ENCODE assay signal across 8 cellular contexts in the genomic region with DNA sequence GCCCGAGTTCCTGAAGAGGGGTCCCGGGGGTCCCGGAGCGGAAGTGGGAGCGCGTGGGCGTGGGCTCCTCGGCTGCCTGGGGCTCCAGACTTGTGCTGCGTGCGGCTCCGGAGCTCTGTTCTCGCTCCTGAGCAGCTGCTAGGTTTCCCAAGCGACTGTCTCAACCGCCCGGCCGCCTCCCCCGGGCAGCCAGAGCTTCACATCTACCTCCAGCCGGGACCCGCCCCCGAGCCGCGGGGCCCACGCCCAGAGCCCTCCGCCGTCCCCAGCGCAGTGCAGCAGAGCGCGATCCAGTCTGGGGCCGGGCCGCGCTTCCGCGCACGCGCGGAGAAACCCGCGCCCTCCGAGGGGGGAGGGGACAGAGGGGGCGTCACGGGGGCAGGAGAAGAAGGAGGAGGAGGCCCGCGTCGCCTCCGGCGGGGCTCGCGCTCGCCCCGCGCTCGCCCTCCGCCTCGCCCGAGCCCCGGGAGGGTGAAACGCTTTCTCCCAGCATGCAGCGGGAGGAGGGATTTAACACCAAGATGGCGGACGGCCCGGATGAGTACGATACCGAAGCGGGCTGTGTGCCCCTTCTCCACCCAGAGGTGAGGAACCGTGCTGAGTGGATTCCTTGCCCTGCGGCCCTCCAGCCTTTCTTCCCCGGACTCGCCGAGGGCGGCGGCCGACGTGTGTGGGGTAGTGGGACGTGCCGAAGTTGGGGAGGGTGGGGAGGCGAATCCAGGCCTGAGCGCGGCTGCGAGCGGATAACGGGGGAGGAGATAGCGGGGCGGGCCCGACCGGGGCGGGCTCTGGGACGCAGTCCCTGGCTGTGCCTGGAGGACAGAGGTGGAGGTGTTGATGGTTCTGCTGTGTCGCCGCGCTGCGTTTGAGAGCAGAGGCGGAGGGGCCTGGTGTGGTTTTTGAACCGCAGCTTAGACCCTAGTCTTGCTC. TPM values are rescaled to one million over a fixed set of nuclear protein-coding genes. Genes with fewer than 3 reads are reported as not detected.
DNase-seq lines count a peak whose midpoint lies in the region; ATAC-seq and TF ChIP-seq lines count a peak whose summit lies in the region.

TSS of gene ZDHHC17 (plus strand) at position 370 of the 930 bp plus-strand sequence. CDS start at position 492, 122 bp downstream.

- H3K4me1 ChIP-seq in Loucy (ENCODE audit: insufficient read depth, low read length, poor library complexity, severe bottlenecking) (peaks cover 38% of the 10 kb centered on the region), RWPE2 (ENCODE audit: insufficient read depth, poor library complexity, severe bottlenecking) (peaks cover 9% of the 10 kb centered on the region)

- H3K36me3 ChIP-seq in H7 (replicated peaks; ENCODE audit: control insufficient read depth, insufficient read depth, low read length) (no peaks in the 10 kb centered on the region), Loucy (ENCODE audit: insufficient read depth, low read length) (no peaks in the 10 kb centered on the region), RWPE2 (ENCODE audit: low read depth) (no peaks in the 10 kb centered on the region)

- H4K20me1 ChIP-seq in Loucy (ENCODE audit: insufficient read depth, low read length, poor library complexity, severe bottlenecking), result peaks cover 12% of the 10 kb centered on the region

- no peaks in the 10 kb centered on the region for H3K36me3 Mint-ChIP-seq in activated T-helper 2 cell treated with anti-CD3 and anti-CD28 coated beads, Interferon-gamma antibody, Interleukin-2, Interleukin-4, amounts not matched to agents 10 μg/mL and 5 μg/mL and 100 μg/mL, durations not matched to agents 14 hours and 24 hours and 36 hours (ENCODE audit: low read depth)
- no peaks in the 10 kb centered on the region for H3K36me3 Mint-ChIP-seq in natural killer cell

- peak within 1 kb of the TSS; percentile 98 for H3K4me3 Mint-ChIP-seq in activated T-helper 2 cell treated with anti-CD3 and anti-CD28 coated beads, Interferon-gamma antibody, Interleukin-2, Interleukin-4, amounts not matched to agents 10 μg/mL and 5 μg/mL and 100 μg/mL, durations not matched to agents 14 hours and 24 hours and 36 hours (ENCODE audit: low read depth)
- peak within 1 kb of the TSS; percentile 94 for H3K4me3 Mint-ChIP-seq in natural killer cell

- no peaks in the 10 kb centered on the region for H3K27me3 ChIP-seq in H7 (ENCODE audit: control insufficient read depth, insufficient read depth, low read length)
- H3K27me3 ChIP-seq in Loucy (ENCODE audit: insufficient read depth, low read length, poor library complexity, severe bottlenecking), result no peaks in the 10 kb centered on the region
- no peaks in the 10 kb centered on the region for H3K27me3 ChIP-seq in RWPE2 (ENCODE audit: insufficient read depth, poor library complexity, severe bottlenecking)

- peak within 1 kb of the TSS; percentile 64 for H3K27ac ChIP-seq in RWPE2 (ENCODE audit: poor library complexity, severe bottlenecking)

- ATAC-seq in RWPE2 (ENCODE audit: low read depth) (peak; percentile 92), natural killer cell (peak; percentile 85 to 94 (median 85))

- H3K4me1 Mint-ChIP-seq in activated T-helper 2 cell treated with anti-CD3 and anti-CD28 coated beads, Interferon-gamma antibody, Interleukin-2, Interleukin-4, amounts not matched to agents 10 μg/mL and 5 μg/mL and 100 μg/mL, durations not matched to agents 14 hours and 24 hours and 36 hours (ENCODE audit: low read depth), result peaks cover 28% of the 10 kb centered on the region
- H3K4me1 Mint-ChIP-seq in natural killer cell, result peaks cover 40 to 42% of the 10 kb centered on the region in 2 donors

- no peaks in the 10 kb centered on the region for H3K9me3 ChIP-seq in Loucy (ENCODE audit: insufficient read depth, low read depth, low read length)
- H3K9me3 ChIP-seq in RWPE2 (ENCODE audit: severe bottlenecking), result no peaks in the 10 kb centered on the region

- peak within 1 kb of the TSS; percentile 83 for H3K9ac ChIP-seq in Loucy (ENCODE audit: low read depth, low read length, poor library complexity, severe bottlenecking)

- no peak for TF ChIP-seq CTCF in Loucy (conservative IDR thresholded peaks at IDR 0.05; ENCODE audit: low read length)
- TF ChIP-seq CTCF in RWPE2 (IDR thresholded peaks at IDR 0.05; ENCODE audit: poor library complexity, severe bottlenecking), result no peak
- TF ChIP-seq CTCF in natural killer cell (IDR thresholded peaks at IDR 0.05), result no peak

- H3K4me3 ChIP-seq in H7 (ENCODE audit: insufficient read depth, low read depth, low read length) (peak within 1 kb of the TSS; percentile 92), Loucy (ENCODE audit: low read length, poor library complexity, severe bottlenecking) (peak within 1 kb of the TSS; percentile 92), RWPE2 (ENCODE audit: severe bottlenecking) (peak within 1 kb of the TSS; percentile 66)

- intact Hi-C loops in activated T-helper 2 cell treated with anti-CD3 and anti-CD28 coated beads, Interferon-gamma antibody, Interleukin-2, Interleukin-4, amounts not matched to agents 10 μg/mL and 5 μg/mL and 100 μg/mL, durations not matched to agents 14 hours and 24 hours and 36 hours (cut with micrococcal nuclease), result loop anchor here (1.0 to 5.0 kb wide), 4 partner anchors 115 to 682 kb away; partner anchors contain the start of genes CSRP2, E2F7, NAP1L1 and OSBPL8
- intact Hi-C loops in natural killer cell (cut with micrococcal nuclease), result loop anchor here (1.0 to 2.0 kb wide), 2 partner anchors 205 to 680 kb away; partner anchors contain the start of genes NAP1L1 and OSBPL8

- peaks cover 12% of the 10 kb centered on the region for H3K27me3 Mint-ChIP-seq in activated T-helper 2 cell treated with anti-CD3 and anti-CD28 coated beads, Interferon-gamma antibody, Interleukin-2, Interleukin-4, amounts not matched to agents 10 μg/mL and 5 μg/mL and 100 μg/mL, durations not matched to agents 14 hours and 24 hours and 36 hours (ENCODE audit: low read depth)
- H3K27me3 Mint-ChIP-seq in natural killer cell (ENCODE audit: low read depth in 2 of 2), result peaks cover 0 to 4% of the 10 kb centered on the region in 2 donors

- peaks cover 47% of the 10 kb centered on the region for H3K79me2 ChIP-seq in Loucy (ENCODE audit: insufficient read depth, low read length)

- peak within 1 kb of the TSS; percentile 94 for H3K27ac Mint-ChIP-seq in activated T-helper 2 cell treated with anti-CD3 and anti-CD28 coated beads, Interferon-gamma antibody, Interleukin-2, Interleukin-4, amounts not matched to agents 10 μg/mL and 5 μg/mL and 100 μg/mL, durations not matched to agents 14 hours and 24 hours and 36 hours
- H3K27ac Mint-ChIP-seq in natural killer cell, result peak within 1 kb of the TSS; percentile 90 to 96

- DNase-seq in EL (peak; percentile 95), H7 (peak; percentile 96), RWPE2 (ENCODE audit: low spot score) (peak; percentile 87), fibroblast of peridontal ligament (ENCODE audit: extremely low read depth) (peak; percentile 91), natural killer cell (peak; percentile 88)
- DNase-seq in activated T-helper 2 cell treated with anti-CD3 and anti-CD28 coated beads, Interferon-gamma antibody, Interleukin-2, Interleukin-4, amounts not matched to agents 10 μg/mL and 5 μg/mL and 100 μg/mL, durations not matched to agents 14 hours and 24 hours and 36 hours (ENCODE audit: low spot score), result peak; percentile 91
- peak; percentile 87 to 98 (median 92) for DNase-seq in stimulated activated naive CD4-positive, alpha-beta T cell (lab: John Stamatoyannopoulos, UW)

- H3K9me2 ChIP-seq in Loucy (replicated peaks; ENCODE audit: low read depth, low read length), result no peaks in the 10 kb centered on the region

- peak within 1 kb of the TSS; percentile 98 for H2AFZ ChIP-seq in Loucy (ENCODE audit: low read length)

- H3F3A ChIP-seq in Loucy (ENCODE audit: low read depth), result no peaks in the 10 kb centered on the region

- no peaks in the 10 kb centered on the region for H3K9me3 Mint-ChIP-seq in activated T-helper 2 cell treated with anti-CD3 and anti-CD28 coated beads, Interferon-gamma antibody, Interleukin-2, Interleukin-4, amounts not matched to agents 10 μg/mL and 5 μg/mL and 100 μg/mL, durations not matched to agents 14 hours and 24 hours and 36 hours
- no peaks in the 10 kb centered on the region for H3K9me3 Mint-ChIP-seq in natural killer cell

- peak within 1 kb of the TSS; percentile 88 for H3K4me2 ChIP-seq in Loucy (ENCODE audit: low read depth, low read length, poor library complexity, severe bottlenecking)

RNA-seq across cellular contexts. Expression of gene ZDHHC17, which starts in this region (rescaled TPM):
- total RNA-seq in H7 (2014; rRNA removed; shearing (Covaris generic)), result 22.9 and 31.8 TPM in 2 replicates
- 26.7 and 28.6 TPM in 2 replicates for total RNA-seq in activated T-helper 2 cell treated with anti-CD3 and anti-CD28 coated beads, Interferon-gamma antibody, Interleukin-2, Interleukin-4, amounts not matched to agents 10 μg/mL and 5 μg/mL and 100 μg/mL, durations not matched to agents 14 hours and 24 hours and 36 hours
- total RNA-seq in natural killer cell, result 10 to 100 TPM; 55.2 to 63.9 (median 58.4) TPM

Comparison
In these comparisons a context has a peak if more than half of its experiments do, and no peak if none do; other contexts are left out.
1. Peak in every context shown above with its lines: DNase-seq, ATAC-seq, H3K4me3 ChIP-seq and H3K27ac ChIP-seq.